In the genomic region with DNA sequence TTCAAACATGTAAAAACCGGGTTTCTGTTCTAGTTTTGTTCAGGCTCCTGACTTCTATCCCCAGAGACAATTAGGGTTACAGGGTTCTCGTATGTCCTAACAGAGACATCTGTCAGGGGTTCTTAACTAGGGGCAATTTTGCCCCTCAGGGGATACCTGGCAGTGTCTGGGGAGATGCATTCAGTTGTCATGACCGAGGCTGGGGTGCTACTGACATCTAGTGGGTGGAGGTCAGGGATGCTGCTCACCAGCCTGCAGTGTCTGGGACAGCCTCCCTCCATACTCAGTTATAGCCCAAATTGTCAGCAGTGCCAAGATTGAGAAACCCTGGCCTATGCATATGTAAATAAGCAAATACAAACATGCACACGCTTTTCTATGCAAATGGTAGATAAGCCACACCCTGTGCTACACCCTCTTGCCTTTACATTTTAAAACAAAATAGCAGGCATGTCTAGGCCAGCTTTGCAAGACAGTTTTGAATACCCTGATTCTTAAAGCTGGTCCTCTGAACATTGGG, we compare ENCODE assay signal across 1 cellular context.
A peak's percentile ranks its signal among the peaks of the same experiment; 100 is the strongest.
TF ChIP-seq lines count a peak whose summit lies in the region.

No MANE protein-coding gene starts in this region.

TF ChIP-seq in HepG2, 621 proteins besides CTCF, POLR2A, EP300 and RAD21 (continued from another document and continues in another):
- TF ChIP-seq, protein P1, sequence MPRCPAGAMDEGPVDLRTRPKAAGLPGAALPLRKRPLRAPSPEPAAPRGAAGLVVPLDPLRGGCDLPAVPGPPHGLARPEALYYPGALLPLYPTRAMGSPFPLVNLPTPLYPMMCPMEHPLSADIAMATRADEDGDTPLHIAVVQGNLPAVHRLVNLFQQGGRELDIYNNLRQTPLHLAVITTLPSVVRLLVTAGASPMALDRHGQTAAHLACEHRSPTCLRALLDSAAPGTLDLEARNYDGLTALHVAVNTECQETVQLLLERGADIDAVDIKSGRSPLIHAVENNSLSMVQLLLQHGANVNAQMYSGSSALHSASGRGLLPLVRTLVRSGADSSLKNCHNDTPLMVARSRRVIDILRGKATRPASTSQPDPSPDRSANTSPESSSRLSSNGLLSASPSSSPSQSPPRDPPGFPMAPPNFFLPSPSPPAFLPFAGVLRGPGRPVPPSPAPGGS (CRISPR knock-in tag; IDR thresholded peaks at IDR 0.05) = no peak
- no peak for TF ChIP-seq ZNF430 (CRISPR knock-in tag; IDR thresholded peaks at IDR 0.05)
- no peak for TF ChIP-seq FOXP1 (IDR thresholded peaks at IDR 0.05)
- TF ChIP-seq FOXP1 (CRISPR knock-in tag; IDR thresholded peaks at IDR 0.05) = no peak
- no peak for TF ChIP-seq FIP1L1 (IDR thresholded peaks at IDR 0.05; ENCODE audit: borderline replicate concordance, insufficient read depth, low read depth, low read length)
- no peak for TF ChIP-seq THYN1 (CRISPR knock-in tag; IDR thresholded peaks at IDR 0.05; ENCODE audit: borderline replicate concordance, low read depth)
- TF ChIP-seq, protein P2, sequence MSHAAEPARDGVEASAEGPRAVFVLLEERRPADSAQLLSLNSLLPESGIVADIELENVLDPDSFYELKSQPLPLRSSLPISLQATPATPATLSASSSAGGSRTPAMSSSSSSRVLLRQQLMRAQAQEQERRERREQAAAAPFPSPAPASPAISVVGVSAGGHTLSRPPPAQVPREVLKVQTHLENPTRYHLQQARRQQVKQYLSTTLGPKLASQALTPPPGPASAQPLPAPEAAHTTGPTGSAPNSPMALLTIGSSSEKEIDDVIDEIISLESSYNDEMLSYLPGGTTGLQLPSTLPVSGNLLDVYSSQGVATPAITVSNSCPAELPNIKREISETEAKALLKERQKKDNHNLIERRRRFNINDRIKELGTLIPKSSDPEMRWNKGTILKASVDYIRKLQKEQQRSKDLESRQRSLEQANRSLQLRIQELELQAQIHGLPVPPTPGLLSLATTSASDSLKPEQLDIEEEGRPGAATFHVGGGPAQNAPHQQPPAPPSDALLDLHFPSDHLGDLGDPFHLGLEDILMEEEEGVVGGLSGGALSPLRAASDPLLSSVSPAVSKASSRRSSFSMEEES (CRISPR knock-in tag; IDR thresholded peaks at IDR 0.05) = peak; percentile 13; the same call in 1 of the 2 replicates
- no peak for TF ChIP-seq ZNF274 (CRISPR knock-in tag; IDR thresholded peaks at IDR 0.05)
- no peak for TF ChIP-seq FOXO1 (CRISPR knock-in tag; IDR thresholded peaks at IDR 0.05)
- no peak for TF ChIP-seq ETV6 (CRISPR knock-in tag; conservative IDR thresholded peaks at IDR 0.05)
- TF ChIP-seq GFI1 (CRISPR knock-in tag; IDR thresholded peaks at IDR 0.05; ENCODE audit: borderline replicate concordance) = no peak
- TF ChIP-seq, protein P3, sequence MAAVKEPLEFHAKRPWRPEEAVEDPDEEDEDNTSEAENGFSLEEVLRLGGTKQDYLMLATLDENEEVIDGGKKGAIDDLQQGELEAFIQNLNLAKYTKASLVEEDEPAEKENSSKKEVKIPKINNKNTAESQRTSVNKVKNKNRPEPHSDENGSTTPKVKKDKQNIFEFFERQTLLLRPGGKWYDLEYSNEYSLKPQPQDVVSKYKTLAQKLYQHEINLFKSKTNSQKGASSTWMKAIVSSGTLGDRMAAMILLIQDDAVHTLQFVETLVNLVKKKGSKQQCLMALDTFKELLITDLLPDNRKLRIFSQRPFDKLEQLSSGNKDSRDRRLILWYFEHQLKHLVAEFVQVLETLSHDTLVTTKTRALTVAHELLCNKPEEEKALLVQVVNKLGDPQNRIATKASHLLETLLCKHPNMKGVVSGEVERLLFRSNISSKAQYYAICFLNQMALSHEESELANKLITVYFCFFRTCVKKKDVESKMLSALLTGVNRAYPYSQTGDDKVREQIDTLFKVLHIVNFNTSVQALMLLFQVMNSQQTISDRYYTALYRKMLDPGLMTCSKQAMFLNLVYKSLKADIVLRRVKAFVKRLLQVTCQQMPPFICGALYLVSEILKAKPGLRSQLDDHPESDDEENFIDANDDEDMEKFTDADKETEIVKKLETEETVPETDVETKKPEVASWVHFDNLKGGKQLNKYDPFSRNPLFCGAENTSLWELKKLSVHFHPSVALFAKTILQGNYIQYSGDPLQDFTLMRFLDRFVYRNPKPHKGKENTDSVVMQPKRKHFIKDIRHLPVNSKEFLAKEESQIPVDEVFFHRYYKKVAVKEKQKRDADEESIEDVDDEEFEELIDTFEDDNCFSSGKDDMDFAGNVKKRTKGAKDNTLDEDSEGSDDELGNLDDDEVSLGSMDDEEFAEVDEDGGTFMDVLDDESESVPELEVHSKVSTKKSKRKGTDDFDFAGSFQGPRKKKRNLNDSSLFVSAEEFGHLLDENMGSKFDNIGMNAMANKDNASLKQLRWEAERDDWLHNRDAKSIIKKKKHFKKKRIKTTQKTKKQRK (IDR thresholded peaks at IDR 0.05; ENCODE audit: low read length) = no peak
- no peak for TF ChIP-seq ZNF546 (CRISPR knock-in tag; conservative IDR thresholded peaks at IDR 0.05)
- TF ChIP-seq YY1 (IDR thresholded peaks at IDR 0.05; ENCODE audit: insufficient read depth, insufficient replicate concordance, low read depth, low read length) = no peak
- TF ChIP-seq, protein P4, sequence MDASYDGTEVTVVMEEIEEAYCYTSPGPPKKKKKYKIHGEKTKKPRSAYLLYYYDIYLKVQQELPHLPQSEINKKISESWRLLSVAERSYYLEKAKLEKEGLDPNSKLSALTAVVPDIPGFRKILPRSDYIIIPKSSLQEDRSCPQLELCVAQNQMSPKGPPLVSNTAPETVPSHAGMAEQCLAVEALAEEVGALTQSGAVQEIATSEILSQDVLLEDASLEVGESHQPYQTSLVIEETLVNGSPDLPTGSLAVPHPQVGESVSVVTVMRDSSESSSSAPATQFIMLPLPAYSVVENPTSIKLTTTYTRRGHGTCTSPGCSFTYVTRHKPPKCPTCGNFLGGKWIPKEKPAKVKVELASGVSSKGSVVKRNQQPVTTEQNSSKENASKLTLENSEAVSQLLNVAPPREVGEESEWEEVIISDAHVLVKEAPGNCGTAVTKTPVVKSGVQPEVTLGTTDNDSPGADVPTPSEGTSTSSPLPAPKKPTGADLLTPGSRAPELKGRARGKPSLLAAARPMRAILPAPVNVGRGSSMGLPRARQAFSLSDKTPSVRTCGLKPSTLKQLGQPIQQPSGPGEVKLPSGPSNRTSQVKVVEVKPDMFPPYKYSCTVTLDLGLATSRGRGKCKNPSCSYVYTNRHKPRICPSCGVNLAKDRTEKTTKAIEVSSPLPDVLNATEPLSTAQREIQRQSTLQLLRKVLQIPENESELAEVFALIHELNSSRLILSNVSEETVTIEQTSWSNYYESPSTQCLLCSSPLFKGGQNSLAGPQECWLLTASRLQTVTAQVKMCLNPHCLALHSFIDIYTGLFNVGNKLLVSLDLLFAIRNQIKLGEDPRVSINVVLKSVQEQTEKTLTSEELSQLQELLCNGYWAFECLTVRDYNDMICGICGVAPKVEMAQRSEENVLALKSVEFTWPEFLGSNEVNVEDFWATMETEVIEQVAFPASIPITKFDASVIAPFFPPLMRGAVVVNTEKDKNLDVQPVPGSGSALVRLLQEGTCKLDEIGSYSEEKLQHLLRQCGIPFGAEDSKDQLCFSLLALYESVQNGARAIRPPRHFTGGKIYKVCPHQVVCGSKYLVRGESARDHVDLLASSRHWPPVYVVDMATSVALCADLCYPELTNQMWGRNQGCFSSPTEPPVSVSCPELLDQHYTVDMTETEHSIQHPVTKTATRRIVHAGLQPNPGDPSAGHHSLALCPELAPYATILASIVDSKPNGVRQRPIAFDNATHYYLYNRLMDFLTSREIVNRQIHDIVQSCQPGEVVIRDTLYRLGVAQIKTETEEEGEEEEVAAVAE (CRISPR knock-in tag; IDR thresholded peaks at IDR 0.05; ENCODE audit: borderline replicate concordance) = no peak
- peak; percentile 93 for TF ChIP-seq ZMYM4 (CRISPR knock-in tag; IDR thresholded peaks at IDR 0.05)
- TF ChIP-seq, protein P5, sequence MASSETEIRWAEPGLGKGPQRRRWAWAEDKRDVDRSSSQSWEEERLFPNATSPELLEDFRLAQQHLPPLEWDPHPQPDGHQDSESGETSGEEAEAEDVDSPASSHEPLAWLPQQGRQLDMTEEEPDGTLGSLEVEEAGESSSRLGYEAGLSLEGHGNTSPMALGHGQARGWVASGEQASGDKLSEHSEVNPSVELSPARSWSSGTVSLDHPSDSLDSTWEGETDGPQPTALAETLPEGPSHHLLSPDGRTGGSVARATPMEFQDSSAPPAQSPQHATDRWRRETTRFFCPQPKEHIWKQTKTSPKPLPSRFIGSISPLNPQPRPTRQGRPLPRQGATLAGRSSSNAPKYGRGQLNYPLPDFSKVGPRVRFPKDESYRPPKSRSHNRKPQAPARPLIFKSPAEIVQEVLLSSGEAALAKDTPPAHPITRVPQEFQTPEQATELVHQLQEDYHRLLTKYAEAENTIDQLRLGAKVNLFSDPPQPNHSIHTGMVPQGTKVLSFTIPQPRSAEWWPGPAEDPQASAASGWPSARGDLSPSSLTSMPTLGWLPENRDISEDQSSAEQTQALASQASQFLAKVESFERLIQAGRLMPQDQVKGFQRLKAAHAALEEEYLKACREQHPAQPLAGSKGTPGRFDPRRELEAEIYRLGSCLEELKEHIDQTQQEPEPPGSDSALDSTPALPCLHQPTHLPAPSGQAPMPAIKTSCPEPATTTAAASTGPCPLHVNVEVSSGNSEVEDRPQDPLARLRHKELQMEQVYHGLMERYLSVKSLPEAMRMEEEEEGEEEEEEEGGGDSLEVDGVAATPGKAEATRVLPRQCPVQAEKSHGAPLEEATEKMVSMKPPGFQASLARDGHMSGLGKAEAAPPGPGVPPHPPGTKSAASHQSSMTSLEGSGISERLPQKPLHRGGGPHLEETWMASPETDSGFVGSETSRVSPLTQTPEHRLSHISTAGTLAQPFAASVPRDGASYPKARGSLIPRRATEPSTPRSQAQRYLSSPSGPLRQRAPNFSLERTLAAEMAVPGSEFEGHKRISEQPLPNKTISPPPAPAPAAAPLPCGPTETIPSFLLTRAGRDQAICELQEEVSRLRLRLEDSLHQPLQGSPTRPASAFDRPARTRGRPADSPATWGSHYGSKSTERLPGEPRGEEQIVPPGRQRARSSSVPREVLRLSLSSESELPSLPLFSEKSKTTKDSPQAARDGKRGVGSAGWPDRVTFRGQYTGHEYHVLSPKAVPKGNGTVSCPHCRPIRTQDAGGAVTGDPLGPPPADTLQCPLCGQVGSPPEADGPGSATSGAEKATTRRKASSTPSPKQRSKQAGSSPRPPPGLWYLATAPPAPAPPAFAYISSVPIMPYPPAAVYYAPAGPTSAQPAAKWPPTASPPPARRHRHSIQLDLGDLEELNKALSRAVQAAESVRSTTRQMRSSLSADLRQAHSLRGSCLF (CRISPR knock-in tag; IDR thresholded peaks at IDR 0.05; ENCODE audit: borderline replicate concordance) = no peak
- no peak for TF ChIP-seq HHEX (CRISPR knock-in tag; IDR thresholded peaks at IDR 0.05)
- TF ChIP-seq ZNF33B (CRISPR knock-in tag; IDR thresholded peaks at IDR 0.05) = no peak
- TF ChIP-seq ZNF224 (CRISPR knock-in tag; IDR thresholded peaks at IDR 0.05) = no peak
- TF ChIP-seq ZIK1 (CRISPR knock-in tag; IDR thresholded peaks at IDR 0.05; ENCODE audit: borderline replicate concordance, low read depth) = no peak
- no peak for TF ChIP-seq SAFB2 (CRISPR knock-in tag; IDR thresholded peaks at IDR 0.05; ENCODE audit: borderline replicate concordance, low read depth)
- TF ChIP-seq ZFP62 (CRISPR knock-in tag; IDR thresholded peaks at IDR 0.05) = no peak
- TF ChIP-seq SYNCRIP (IDR thresholded peaks at IDR 0.05; ENCODE audit: insufficient read depth, low read depth, low read length) = no peak
- TF ChIP-seq ATM (IDR thresholded peaks at IDR 0.05; ENCODE audit: borderline replicate concordance) = no peak
- TF ChIP-seq, protein P6, sequence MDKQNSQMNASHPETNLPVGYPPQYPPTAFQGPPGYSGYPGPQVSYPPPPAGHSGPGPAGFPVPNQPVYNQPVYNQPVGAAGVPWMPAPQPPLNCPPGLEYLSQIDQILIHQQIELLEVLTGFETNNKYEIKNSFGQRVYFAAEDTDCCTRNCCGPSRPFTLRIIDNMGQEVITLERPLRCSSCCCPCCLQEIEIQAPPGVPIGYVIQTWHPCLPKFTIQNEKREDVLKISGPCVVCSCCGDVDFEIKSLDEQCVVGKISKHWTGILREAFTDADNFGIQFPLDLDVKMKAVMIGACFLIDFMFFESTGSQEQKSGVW (CRISPR knock-in tag; IDR thresholded peaks at IDR 0.05; ENCODE audit: borderline replicate concordance) = no peak
- TF ChIP-seq MED8 (CRISPR knock-in tag; IDR thresholded peaks at IDR 0.05; ENCODE audit: insufficient replicate concordance) = no peak
- TF ChIP-seq, protein P7, sequence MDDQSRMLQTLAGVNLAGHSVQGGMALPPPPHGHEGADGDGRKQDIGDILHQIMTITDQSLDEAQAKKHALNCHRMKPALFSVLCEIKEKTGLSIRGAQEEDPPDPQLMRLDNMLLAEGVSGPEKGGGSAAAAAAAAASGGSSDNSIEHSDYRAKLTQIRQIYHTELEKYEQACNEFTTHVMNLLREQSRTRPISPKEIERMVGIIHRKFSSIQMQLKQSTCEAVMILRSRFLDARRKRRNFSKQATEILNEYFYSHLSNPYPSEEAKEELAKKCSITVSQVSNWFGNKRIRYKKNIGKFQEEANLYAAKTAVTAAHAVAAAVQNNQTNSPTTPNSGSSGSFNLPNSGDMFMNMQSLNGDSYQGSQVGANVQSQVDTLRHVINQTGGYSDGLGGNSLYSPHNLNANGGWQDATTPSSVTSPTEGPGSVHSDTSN (CRISPR knock-in tag; IDR thresholded peaks at IDR 0.05; ENCODE audit: borderline replicate concordance) = no peak
- TF ChIP-seq YEATS4 (CRISPR knock-in tag; IDR thresholded peaks at IDR 0.05; ENCODE audit: borderline replicate concordance) = no peak
- peak; percentile 37 for TF ChIP-seq TEAD3 (CRISPR knock-in tag; optimal IDR thresholded peaks at IDR 0.05; ENCODE audit: borderline replicate concordance)
- no peak for TF ChIP-seq PAF1 (CRISPR knock-in tag; IDR thresholded peaks at IDR 0.05)
- TF ChIP-seq, protein P8, sequence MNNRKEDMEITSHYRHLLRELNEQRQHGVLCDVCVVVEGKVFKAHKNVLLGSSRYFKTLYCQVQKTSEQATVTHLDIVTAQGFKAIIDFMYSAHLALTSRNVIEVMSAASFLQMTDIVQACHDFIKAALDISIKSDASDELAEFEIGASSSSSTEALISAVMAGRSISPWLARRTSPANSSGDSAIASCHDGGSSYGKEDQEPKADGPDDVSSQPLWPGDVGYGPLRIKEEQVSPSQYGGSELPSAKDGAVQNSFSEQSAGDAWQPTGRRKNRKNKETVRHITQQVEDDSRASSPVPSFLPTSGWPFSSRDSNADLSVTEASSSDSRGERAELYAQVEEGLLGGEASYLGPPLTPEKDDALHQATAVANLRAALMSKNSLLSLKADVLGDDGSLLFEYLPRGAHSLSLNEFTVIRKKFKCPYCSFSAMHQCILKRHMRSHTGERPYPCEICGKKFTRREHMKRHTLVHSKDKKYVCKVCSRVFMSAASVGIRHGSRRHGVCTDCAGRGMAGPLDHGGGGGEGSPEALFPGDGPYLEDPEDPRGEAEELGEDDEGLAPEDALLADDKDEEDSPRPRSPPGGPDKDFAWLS (CRISPR knock-in tag; IDR thresholded peaks at IDR 0.05; ENCODE audit: borderline replicate concordance) = no peak
- TF ChIP-seq ZNF3 (CRISPR knock-in tag; IDR thresholded peaks at IDR 0.05) = no peak
- peak; percentile 35 for TF ChIP-seq XRCC5 (optimal IDR thresholded peaks at IDR 0.05; ENCODE audit: low read length)
- 0 out of 2 replicates have a peak, but pooled peaks have one; percentile 25 for TF ChIP-seq HDAC2 (CRISPR knock-in tag; IDR thresholded peaks at IDR 0.05)
- TF ChIP-seq NR2F1 (CRISPR knock-in tag; IDR thresholded peaks at IDR 0.05) = no peak
- TF ChIP-seq ZNF776 (CRISPR knock-in tag; IDR thresholded peaks at IDR 0.05) = no peak
